1 cellular context compared by ENCODE assay signal in the genomic region with DNA sequence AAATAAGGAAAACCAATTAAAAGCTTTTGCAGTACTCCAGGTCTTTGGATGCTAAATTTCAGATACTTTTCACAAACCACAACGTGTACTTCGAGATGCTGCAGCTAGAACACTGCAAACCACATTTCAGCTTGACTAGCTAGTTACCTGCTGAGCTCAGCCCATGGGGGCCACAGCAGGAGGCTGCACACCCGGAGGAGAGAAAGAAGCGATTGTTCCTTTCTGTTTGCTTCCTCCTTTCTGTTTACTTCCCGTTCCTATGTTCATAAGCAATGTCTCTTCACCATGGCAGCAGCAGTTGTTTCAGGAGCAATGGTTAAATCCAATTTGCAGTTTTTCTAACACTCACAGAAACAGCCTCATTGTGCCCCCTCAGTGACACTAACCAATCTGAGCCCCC.
A peak's percentile ranks its signal among the peaks of the same experiment; 100 is the strongest.
TF ChIP-seq lines count a peak whose summit lies in the region.

No MANE protein-coding gene starts in this region.

TF ChIP-seq in HepG2, 621 proteins besides CTCF, POLR2A, EP300 and RAD21 (continued from another document):
- TF ChIP-seq, protein P1, sequence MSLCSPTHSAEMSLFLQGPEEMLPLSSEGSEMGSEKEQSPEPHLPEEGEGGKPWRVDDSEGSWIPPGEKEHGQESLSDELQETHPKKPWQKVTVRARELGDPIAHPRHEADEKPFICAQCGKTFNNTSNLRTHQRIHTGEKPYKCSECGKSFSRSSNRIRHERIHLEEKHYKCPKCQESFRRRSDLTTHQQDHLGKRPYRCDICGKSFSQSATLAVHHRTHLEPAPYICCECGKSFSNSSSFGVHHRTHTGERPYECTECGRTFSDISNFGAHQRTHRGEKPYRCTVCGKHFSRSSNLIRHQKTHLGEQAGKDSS (CRISPR knock-in tag; IDR thresholded peaks at IDR 0.05; ENCODE audit: borderline replicate concordance, low read depth), result no peak; the same call in 1 of the 2 replicates
- TF ChIP-seq SIX4 (CRISPR knock-in tag; IDR thresholded peaks at IDR 0.05) (no peak), ZNF678 (CRISPR knock-in tag; IDR thresholded peaks at IDR 0.05) (no peak), EEA1 (CRISPR knock-in tag; IDR thresholded peaks at IDR 0.05; ENCODE audit: borderline replicate concordance) (no peak), PAX8 (CRISPR knock-in tag; IDR thresholded peaks at IDR 0.05; ENCODE audit: borderline replicate concordance) (no peak), MATR3 (CRISPR knock-in tag; IDR thresholded peaks at IDR 0.05) (no peak), NR2F6 (IDR thresholded peaks at IDR 0.05) (no peak), NR2F6 (CRISPR knock-in tag; IDR thresholded peaks at IDR 0.05) (peak; percentile 51; the same call in 1 of the 2 replicates), ETV6 (CRISPR knock-in tag; conservative IDR thresholded peaks at IDR 0.05) (no peak), ZNF441 (CRISPR knock-in tag; IDR thresholded peaks at IDR 0.05; ENCODE audit: borderline replicate concordance) (no peak), ZSCAN31 (CRISPR knock-in tag; IDR thresholded peaks at IDR 0.05; ENCODE audit: low read depth) (no peak), RBM22 (optimal IDR thresholded peaks at IDR 0.05; ENCODE audit: low read length) (no peak), HHEX (CRISPR knock-in tag; IDR thresholded peaks at IDR 0.05) (no peak), ATF7-NPFF (CRISPR knock-in tag; IDR thresholded peaks at IDR 0.05; ENCODE audit: low read depth) (no peak), ZNF720 (CRISPR knock-in tag; IDR thresholded peaks at IDR 0.05) (no peak), ZFP82 (CRISPR knock-in tag; IDR thresholded peaks at IDR 0.05; ENCODE audit: borderline replicate concordance) (no peak), ATF2 (CRISPR knock-in tag; IDR thresholded peaks at IDR 0.05) (0 out of 2 replicates have a peak, but pooled peaks have one; percentile 42), ZNF775 (CRISPR knock-in tag; IDR thresholded peaks at IDR 0.05; ENCODE audit: borderline replicate concordance) (no peak), DDIT3 (CRISPR knock-in tag; IDR thresholded peaks at IDR 0.05) (no peak), MIER2 (CRISPR knock-in tag; IDR thresholded peaks at IDR 0.05) (0 out of 2 replicates have a peak, but pooled peaks have one; percentile 21), SMYD3 (CRISPR knock-in tag; IDR thresholded peaks at IDR 0.05) (0 out of 2 replicates have a peak, but pooled peaks have one; percentile 26), ZBTB7A (CRISPR knock-in tag; IDR thresholded peaks at IDR 0.05) (no peak), ZNF740 (CRISPR knock-in tag; IDR thresholded peaks at IDR 0.05) (no peak), ZBTB26 (CRISPR knock-in tag; IDR thresholded peaks at IDR 0.05; ENCODE audit: borderline replicate concordance) (no peak), SP1 (IDR thresholded peaks at IDR 0.05) (no peak), SP1 (CRISPR knock-in tag; IDR thresholded peaks at IDR 0.05) (no peak), ZNF7 (CRISPR knock-in tag; IDR thresholded peaks at IDR 0.05) (no peak), PHF20 (CRISPR knock-in tag; IDR thresholded peaks at IDR 0.05) (no peak), PHF21A (CRISPR knock-in tag; IDR thresholded peaks at IDR 0.05) (no peak), SIN3B (IDR thresholded peaks at IDR 0.05; ENCODE audit: low read length) (no peak), ZNF761 (CRISPR knock-in tag; conservative IDR thresholded peaks at IDR 0.05) (0 out of 2 replicates have a peak, but pooled peaks have one; percentile 47), ZBTB10 (CRISPR knock-in tag; IDR thresholded peaks at IDR 0.05; ENCODE audit: borderline replicate concordance) (no peak)
- TF ChIP-seq, protein P2, sequence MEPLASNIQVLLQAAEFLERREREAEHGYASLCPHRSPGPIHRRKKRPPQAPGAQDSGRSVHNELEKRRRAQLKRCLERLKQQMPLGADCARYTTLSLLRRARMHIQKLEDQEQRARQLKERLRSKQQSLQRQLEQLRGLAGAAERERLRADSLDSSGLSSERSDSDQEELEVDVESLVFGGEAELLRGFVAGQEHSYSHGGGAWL (CRISPR knock-in tag; IDR thresholded peaks at IDR 0.05), result no peak
- TF ChIP-seq, protein P3, sequence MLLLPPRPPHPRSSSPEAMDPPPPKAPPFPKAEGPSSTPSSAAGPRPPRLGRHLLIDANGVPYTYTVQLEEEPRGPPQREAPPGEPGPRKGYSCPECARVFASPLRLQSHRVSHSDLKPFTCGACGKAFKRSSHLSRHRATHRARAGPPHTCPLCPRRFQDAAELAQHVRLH (CRISPR knock-in tag; IDR thresholded peaks at IDR 0.05; ENCODE audit: borderline replicate concordance, low read depth), result no peak
- TF ChIP-seq, protein P4, sequence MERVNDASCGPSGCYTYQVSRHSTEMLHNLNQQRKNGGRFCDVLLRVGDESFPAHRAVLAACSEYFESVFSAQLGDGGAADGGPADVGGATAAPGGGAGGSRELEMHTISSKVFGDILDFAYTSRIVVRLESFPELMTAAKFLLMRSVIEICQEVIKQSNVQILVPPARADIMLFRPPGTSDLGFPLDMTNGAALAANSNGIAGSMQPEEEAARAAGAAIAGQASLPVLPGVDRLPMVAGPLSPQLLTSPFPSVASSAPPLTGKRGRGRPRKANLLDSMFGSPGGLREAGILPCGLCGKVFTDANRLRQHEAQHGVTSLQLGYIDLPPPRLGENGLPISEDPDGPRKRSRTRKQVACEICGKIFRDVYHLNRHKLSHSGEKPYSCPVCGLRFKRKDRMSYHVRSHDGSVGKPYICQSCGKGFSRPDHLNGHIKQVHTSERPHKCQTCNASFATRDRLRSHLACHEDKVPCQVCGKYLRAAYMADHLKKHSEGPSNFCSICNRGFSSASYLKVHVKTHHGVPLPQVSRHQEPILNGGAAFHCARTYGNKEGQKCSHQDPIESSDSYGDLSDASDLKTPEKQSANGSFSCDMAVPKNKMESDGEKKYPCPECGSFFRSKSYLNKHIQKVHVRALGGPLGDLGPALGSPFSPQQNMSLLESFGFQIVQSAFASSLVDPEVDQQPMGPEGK (CRISPR knock-in tag; IDR thresholded peaks at IDR 0.05), result peak; percentile 89
- TF ChIP-seq, protein P5, sequence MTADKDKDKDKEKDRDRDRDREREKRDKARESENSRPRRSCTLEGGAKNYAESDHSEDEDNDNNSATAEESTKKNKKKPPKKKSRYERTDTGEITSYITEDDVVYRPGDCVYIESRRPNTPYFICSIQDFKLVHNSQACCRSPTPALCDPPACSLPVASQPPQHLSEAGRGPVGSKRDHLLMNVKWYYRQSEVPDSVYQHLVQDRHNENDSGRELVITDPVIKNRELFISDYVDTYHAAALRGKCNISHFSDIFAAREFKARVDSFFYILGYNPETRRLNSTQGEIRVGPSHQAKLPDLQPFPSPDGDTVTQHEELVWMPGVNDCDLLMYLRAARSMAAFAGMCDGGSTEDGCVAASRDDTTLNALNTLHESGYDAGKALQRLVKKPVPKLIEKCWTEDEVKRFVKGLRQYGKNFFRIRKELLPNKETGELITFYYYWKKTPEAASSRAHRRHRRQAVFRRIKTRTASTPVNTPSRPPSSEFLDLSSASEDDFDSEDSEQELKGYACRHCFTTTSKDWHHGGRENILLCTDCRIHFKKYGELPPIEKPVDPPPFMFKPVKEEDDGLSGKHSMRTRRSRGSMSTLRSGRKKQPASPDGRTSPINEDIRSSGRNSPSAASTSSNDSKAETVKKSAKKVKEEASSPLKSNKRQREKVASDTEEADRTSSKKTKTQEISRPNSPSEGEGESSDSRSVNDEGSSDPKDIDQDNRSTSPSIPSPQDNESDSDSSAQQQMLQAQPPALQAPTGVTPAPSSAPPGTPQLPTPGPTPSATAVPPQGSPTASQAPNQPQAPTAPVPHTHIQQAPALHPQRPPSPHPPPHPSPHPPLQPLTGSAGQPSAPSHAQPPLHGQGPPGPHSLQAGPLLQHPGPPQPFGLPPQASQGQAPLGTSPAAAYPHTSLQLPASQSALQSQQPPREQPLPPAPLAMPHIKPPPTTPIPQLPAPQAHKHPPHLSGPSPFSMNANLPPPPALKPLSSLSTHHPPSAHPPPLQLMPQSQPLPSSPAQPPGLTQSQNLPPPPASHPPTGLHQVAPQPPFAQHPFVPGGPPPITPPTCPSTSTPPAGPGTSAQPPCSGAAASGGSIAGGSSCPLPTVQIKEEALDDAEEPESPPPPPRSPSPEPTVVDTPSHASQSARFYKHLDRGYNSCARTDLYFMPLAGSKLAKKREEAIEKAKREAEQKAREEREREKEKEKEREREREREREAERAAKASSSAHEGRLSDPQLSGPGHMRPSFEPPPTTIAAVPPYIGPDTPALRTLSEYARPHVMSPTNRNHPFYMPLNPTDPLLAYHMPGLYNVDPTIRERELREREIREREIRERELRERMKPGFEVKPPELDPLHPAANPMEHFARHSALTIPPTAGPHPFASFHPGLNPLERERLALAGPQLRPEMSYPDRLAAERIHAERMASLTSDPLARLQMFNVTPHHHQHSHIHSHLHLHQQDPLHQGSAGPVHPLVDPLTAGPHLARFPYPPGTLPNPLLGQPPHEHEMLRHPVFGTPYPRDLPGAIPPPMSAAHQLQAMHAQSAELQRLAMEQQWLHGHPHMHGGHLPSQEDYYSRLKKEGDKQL (CRISPR knock-in tag; IDR thresholded peaks at IDR 0.05; ENCODE audit: low read depth), result no peak
- TF ChIP-seq, protein P6, sequence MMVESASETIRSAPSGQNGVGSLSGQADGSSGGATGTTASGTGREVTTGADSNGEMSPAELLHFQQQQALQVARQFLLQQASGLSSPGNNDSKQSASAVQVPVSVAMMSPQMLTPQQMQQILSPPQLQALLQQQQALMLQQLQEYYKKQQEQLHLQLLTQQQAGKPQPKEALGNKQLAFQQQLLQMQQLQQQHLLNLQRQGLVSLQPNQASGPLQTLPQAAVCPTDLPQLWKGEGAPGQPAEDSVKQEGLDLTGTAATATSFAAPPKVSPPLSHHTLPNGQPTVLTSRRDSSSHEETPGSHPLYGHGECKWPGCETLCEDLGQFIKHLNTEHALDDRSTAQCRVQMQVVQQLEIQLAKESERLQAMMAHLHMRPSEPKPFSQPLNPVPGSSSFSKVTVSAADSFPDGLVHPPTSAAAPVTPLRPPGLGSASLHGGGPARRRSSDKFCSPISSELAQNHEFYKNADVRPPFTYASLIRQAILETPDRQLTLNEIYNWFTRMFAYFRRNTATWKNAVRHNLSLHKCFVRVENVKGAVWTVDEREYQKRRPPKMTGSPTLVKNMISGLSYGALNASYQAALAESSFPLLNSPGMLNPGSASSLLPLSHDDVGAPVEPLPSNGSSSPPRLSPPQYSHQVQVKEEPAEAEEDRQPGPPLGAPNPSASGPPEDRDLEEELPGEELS (CRISPR knock-in tag; IDR thresholded peaks at IDR 0.05), result peak; percentile 79
TF ChIP-seq in HepG2: peak in this region for 89.
